1 cellular context compared by ENCODE assay signal in genomic region chr19:57664269-57665127, GRCh38.
TF ChIP-seq lines count a peak whose summit lies in the region.

No MANE protein-coding gene starts in this region.

TF ChIP-seq in IMR-90, 13 proteins besides CTCF, POLR2A, EP300 and RAD21:
- TF ChIP-seq ELK1 (IDR thresholded peaks at IDR 0.05; ENCODE audit: borderline replicate concordance, low read depth, low read length) = no peak
- TF ChIP-seq MAZ (IDR thresholded peaks at IDR 0.05; ENCODE audit: borderline replicate concordance, low read depth, low read length) = no peak
- no peak for TF ChIP-seq BHLHE40 (IDR thresholded peaks at IDR 0.05; ENCODE audit: low read depth, low read length)
- TF ChIP-seq FOS (IDR thresholded peaks at IDR 0.05; ENCODE audit: low read depth, low read length) = no peak
- no peak for TF ChIP-seq CHD1 (IDR thresholded peaks at IDR 0.05; ENCODE audit: low read depth, low read length)
- no peak for TF ChIP-seq RFX5 (IDR thresholded peaks at IDR 0.05; ENCODE audit: low read depth, low read length)
- no peak for TF ChIP-seq USF2 (IDR thresholded peaks at IDR 0.05; ENCODE audit: low read depth, low read length)
- TF ChIP-seq SMC3 (IDR thresholded peaks at IDR 0.05; ENCODE audit: low read depth, low read length) = no peak
- no peak for TF ChIP-seq CEBPB (IDR thresholded peaks at IDR 0.05; ENCODE audit: low read depth, low read length)
- TF ChIP-seq MXI1 (IDR thresholded peaks at IDR 0.05; ENCODE audit: borderline replicate concordance, low read depth, low read length) = no peak
- no peak for TF ChIP-seq MAFK (IDR thresholded peaks at IDR 0.05; ENCODE audit: low read depth, low read length)
- TF ChIP-seq RCOR1 (IDR thresholded peaks at IDR 0.05; ENCODE audit: insufficient replicate concordance, low read length) = no peak
